ENCODE assay signal across 6 cellular contexts in genomic region chr12:56347255-56347654, GRCh38. TPM values are rescaled to one million over a fixed set of nuclear protein-coding genes. Genes with fewer than 3 reads are reported as not detected.
"Had no signal": no experiment of that assay in that cellular context is flagged by ENCODE, and none has a peak within 500 bp of the region (broad histone marks: within the 10 kb centered on the region; RNA-seq: fewer than 3 reads in every experiment).

No MANE protein-coding gene starts in this region.

RNA-seq across cellular contexts. Expression of gene IL23A, which starts 8.6 kb away (rescaled TPM):
- total RNA-seq: HT1080, Right ventricle myocardium inferior, SJCRH30 had no signal

RNA-seq across cellular contexts. Expression of gene APOF, which starts 15.4 kb away (rescaled TPM):
- total RNA-seq: HT1080, LHCN-M2, MCF 10A, PC-3, Right ventricle myocardium inferior, SJCRH30 had no signal
